13 cellular contexts compared by ENCODE assay signal in genomic region chr16:86757704-86758040, GRCh38.
DNase-seq lines count a peak whose midpoint lies in the region; TF ChIP-seq lines count a peak whose summit lies in the region.
"Had no signal": no experiment of that assay in that cellular context is flagged by ENCODE, and none has a peak within 500 bp of the region (broad histone marks: within the 10 kb centered on the region; RNA-seq: fewer than 3 reads in every experiment).

No MANE protein-coding gene starts in this region.

- peaks cover 20% of the 10 kb centered on the region for H3K4me1 Mint-ChIP-seq in endothelial cell (ENCODE audit: unreplicated experiment)
- H3K4me1 Mint-ChIP-seq in T-helper 2 cell treated with Interferon-gamma antibody and Interleukin-4, amounts not matched to agents 5 μg/mL and 100 μg/mL, for 36 hours (ENCODE audit: low read depth), result peaks cover 2% of the 10 kb centered on the region

- no peaks in the 10 kb centered on the region for H3K9me3 ChIP-seq in BLaER1 treated with 17β-estradiol and CSF1 and Interleukin-3, amounts not matched to agents 10 nM and 100 nM (replicated peaks in 1 of 11)
- H3K9me3 ChIP-seq in Loucy (ENCODE audit: insufficient read depth, low read depth, low read length) (no peaks in the 10 kb centered on the region), WERI-Rb-1 (ENCODE audit: severe bottlenecking) (no peaks in the 10 kb centered on the region)

- peak overlapping the region in 2 of 11 experiments; percentile 4 to 45; a peak in 1 of 22 replicates for H3K9ac ChIP-seq in BLaER1 treated with 17β-estradiol and CSF1 and Interleukin-3, amounts not matched to agents 10 nM and 100 nM
- H3K9ac ChIP-seq in Loucy (ENCODE audit: low read depth, low read length, poor library complexity, severe bottlenecking), result no peak overlapping the region

- H3K27ac ChIP-seq in BLaER1 treated with 17β-estradiol and CSF1 and Interleukin-3, amounts not matched to agents 10 nM and 100 nM, result no peak overlapping the region
- H3K27ac ChIP-seq in WERI-Rb-1, result no peak overlapping the region
- H3K27ac ChIP-seq: HL-60 had no signal

- peak overlapping the region; percentile 3 for H3K27ac Mint-ChIP-seq in endothelial cell (ENCODE audit: unreplicated experiment)
- no peak overlapping the region for H3K27ac Mint-ChIP-seq in T-helper 2 cell treated with Interferon-gamma antibody and Interleukin-4, amounts not matched to agents 5 μg/mL and 100 μg/mL, for 36 hours
- H3K27ac Mint-ChIP-seq: CD4-positive, CD25-positive, alpha-beta regulatory T cell had no signal

- peaks cover 1% of the 10 kb centered on the region for H3K27me3 Mint-ChIP-seq in endothelial cell (ENCODE audit: unreplicated experiment)
- peaks cover 21% of the 10 kb centered on the region for H3K27me3 Mint-ChIP-seq in T-helper 2 cell treated with Interferon-gamma antibody and Interleukin-4, amounts not matched to agents 5 μg/mL and 100 μg/mL, for 36 hours (ENCODE audit: low read depth)

- H3K9me3 Mint-ChIP-seq in endothelial cell (ENCODE audit: unreplicated experiment), result no peaks in the 10 kb centered on the region
- H3K9me3 Mint-ChIP-seq in T-helper 2 cell treated with Interferon-gamma antibody and Interleukin-4, amounts not matched to agents 5 μg/mL and 100 μg/mL, for 36 hours, result no peaks in the 10 kb centered on the region
- H3K9me3 Mint-ChIP-seq: CD4-positive, CD25-positive, alpha-beta regulatory T cell had no signal

- no peaks in the 10 kb centered on the region for H3K79me2 ChIP-seq in Loucy (ENCODE audit: insufficient read depth, low read length)

- peaks cover 0 to 8% (median 0%) of the 10 kb centered on the region in 11 experiments; a peak in 1 of 22 replicates for H4K20me1 ChIP-seq in BLaER1 treated with 17β-estradiol and CSF1 and Interleukin-3, amounts not matched to agents 10 nM and 100 nM
- H4K20me1 ChIP-seq in Loucy (ENCODE audit: insufficient read depth, low read length, poor library complexity, severe bottlenecking), result no peaks in the 10 kb centered on the region

- H2AFZ ChIP-seq in Loucy (ENCODE audit: low read length), result no peak overlapping the region

- peaks cover 0 to 15% (median 12%) of the 10 kb centered on the region in 11 experiments; a peak in 11 of 22 replicates for H3K27me3 ChIP-seq in BLaER1 treated with 17β-estradiol and CSF1 and Interleukin-3, amounts not matched to agents 10 nM and 100 nM
- H3K27me3 ChIP-seq in Loucy (ENCODE audit: insufficient read depth, low read length, poor library complexity, severe bottlenecking), result no peaks in the 10 kb centered on the region
- H3K27me3 ChIP-seq in WERI-Rb-1 (ENCODE audit: insufficient read depth, low read depth, severe bottlenecking), result peaks cover 16% of the 10 kb centered on the region

- no peaks in the 10 kb centered on the region for H3F3A ChIP-seq in Loucy (ENCODE audit: low read depth)

- H3K4me2 ChIP-seq in BLaER1 treated with 17β-estradiol and CSF1 and Interleukin-3, amounts not matched to agents 10 nM and 100 nM, result peak overlapping the region; percentile 28 to 77 (median 64)
- peak overlapping the region; percentile 61 for H3K4me2 ChIP-seq in Loucy (ENCODE audit: low read depth, low read length, poor library complexity, severe bottlenecking)

- in situ Hi-C loops in ACHN (cut with HindIII; ENCODE audit: low pct_ligation_motif_present, low pct_unique_long_range_greater_than_20kb, low sequenced_read_pairs), result no loop called here

- peaks cover 11 to 25% (median 18%) of the 10 kb centered on the region in 10 experiments for H3K4me1 ChIP-seq in BLaER1 treated with 17β-estradiol and CSF1 and Interleukin-3, amounts not matched to agents 10 nM and 100 nM
- H3K4me1 ChIP-seq in Loucy (ENCODE audit: insufficient read depth, low read length, poor library complexity, severe bottlenecking), result peaks cover 13% of the 10 kb centered on the region

- no peak overlapping the region for H3K4me3 ChIP-seq in BLaER1 treated with 17β-estradiol and CSF1 and Interleukin-3, amounts not matched to agents 10 nM and 100 nM
- H3K4me3 ChIP-seq in Loucy (ENCODE audit: low read length, poor library complexity, severe bottlenecking), result no peak overlapping the region
- no peak overlapping the region for H3K4me3 ChIP-seq in WERI-Rb-1 (ENCODE audit: low read depth, low read length)

- H3K36me3 Mint-ChIP-seq in endothelial cell (ENCODE audit: low read depth, unreplicated experiment), result no peaks in the 10 kb centered on the region
- no peaks in the 10 kb centered on the region for H3K36me3 Mint-ChIP-seq in T-helper 2 cell treated with Interferon-gamma antibody and Interleukin-4, amounts not matched to agents 5 μg/mL and 100 μg/mL, for 36 hours (ENCODE audit: low read depth)
- H3K36me3 Mint-ChIP-seq: CD4-positive, CD25-positive, alpha-beta regulatory T cell had no signal

- no peaks in the 10 kb centered on the region for H3K36me3 ChIP-seq in BLaER1 treated with 17β-estradiol and CSF1 and Interleukin-3, amounts not matched to agents 10 nM and 100 nM
- H3K36me3 ChIP-seq in Loucy (ENCODE audit: insufficient read depth, low read length), result no peaks in the 10 kb centered on the region
- no peaks in the 10 kb centered on the region for H3K36me3 ChIP-seq in WERI-Rb-1

- H3K4me3 Mint-ChIP-seq in endothelial cell (ENCODE audit: unreplicated experiment), result no peak overlapping the region
- no peak overlapping the region for H3K4me3 Mint-ChIP-seq in T-helper 2 cell treated with Interferon-gamma antibody and Interleukin-4, amounts not matched to agents 5 μg/mL and 100 μg/mL, for 36 hours
- H3K4me3 Mint-ChIP-seq: CD4-positive, CD25-positive, alpha-beta regulatory T cell had no signal

- TF ChIP-seq CTCF in Loucy (conservative IDR thresholded peaks at IDR 0.05; ENCODE audit: low read length), result no peak
- TF ChIP-seq CTCF in endothelial cell (IDR thresholded peaks at IDR 0.05; ENCODE audit: unreplicated experiment), result no peak
- TF ChIP-seq CTCF in WERI-Rb-1 (IDR thresholded peaks at IDR 0.05; ENCODE audit: low read depth, low read length), result no peak

- DNase-seq in endothelial cell (ENCODE audit: low spot score), result no peak
- DNase-seq in WERI-Rb-1, result no peak
- DNase-seq in T-helper 2 cell treated with Interferon-gamma antibody and Interleukin-4, amounts not matched to agents 5 μg/mL and 100 μg/mL, for 36 hours (ENCODE audit: low spot score), result no peak
- no peak for DNase-seq in ACHN
- no peak for DNase-seq in stimulated activated CD4-positive, alpha-beta T cell treated with anti-CD3 and anti-CD28 coated beads, Interleukin-15, amount 100 ng/mL, for 24 hours
- DNase-seq: CD4-positive, CD25-positive, alpha-beta regulatory T cell; DMS79 treated with DMSO at 0.1 percent for 48 hours; EL; HCEC 1CT; KG1 had no signal

- no peaks in the 10 kb centered on the region for H3K9me2 ChIP-seq in Loucy (replicated peaks; ENCODE audit: low read depth, low read length)
